15 cellular contexts compared by ENCODE assay signal in genomic region chr16:22093952-22094351, GRCh38.
DNase-seq lines count a peak whose midpoint lies in the region; ATAC-seq lines count a peak whose summit lies in the region.
"Had no signal": no experiment of that assay in that cellular context is flagged by ENCODE, and none has a peak within 500 bp of the region (broad histone marks: within the 10 kb centered on the region; RNA-seq: fewer than 3 reads in every experiment).

No MANE protein-coding gene starts in this region.

- ATAC-seq in GM18867 (IDR thresholded peaks at IDR 0.05; ENCODE audit: unreplicated experiment) (no peak), GM19395 (IDR thresholded peaks at IDR 0.05; ENCODE audit: unreplicated experiment) (no peak)
- ATAC-seq: PC-3 had no signal

- DNase-seq in DMS79 treated with DMSO at 0.1 percent for 48 hours (lab: John Stamatoyannopoulos, UW) = peak; percentile 3
- DNase-seq in DMS79 (lab: John Stamatoyannopoulos, UW) = no peak
- peak; percentile 49 for DNase-seq in RPMI8226
- DNase-seq in germinal center (ENCODE audit: low spot score) = peak; percentile 16
- no peak for DNase-seq in NCI-H2029 treated with DMSO at 0.1 percent for 48 hours (lab: John Stamatoyannopoulos, UW)
- no peak for DNase-seq in activated T-cell treated with anti-CD3 and anti-CD28 coated beads, Interleukin-2, amount 50 U/mL, for 48 hours
- DNase-seq: KG1, NCI-H187 treated with DMSO at 0.1 percent for 48 hours, NCI-H2171 treated with DMSO at 0.1 percent for 48 hours, NCI-H510A, PC-3, SK-N-SH, T-helper 1 cell had no signal

Comparison
In these comparisons a context has a peak if more than half of its experiments do, and no peak if none do; other contexts are left out.
1. DNase-seq: peak in DMS79 treated with DMSO at 0.1 percent for 48 hours (single experiment), RPMI8226 (single experiment) and germinal center (single experiment); none in DMS79 (single experiment), NCI-H2029 treated with DMSO at 0.1 percent for 48 hours (single experiment) and activated T-cell treated with anti-CD3 and anti-CD28 coated beads, Interleukin-2, amount 50 U/mL, for 48 hours (0 of 2).